8 cellular contexts compared by ENCODE assay signal in genomic region chr16:5056347-5056746, GRCh38. TPM values are rescaled to one million over a fixed set of nuclear protein-coding genes. Genes with fewer than 3 reads are reported as not detected.
DNase-seq lines count a peak whose midpoint lies in the region; ATAC-seq and TF ChIP-seq lines count a peak whose summit lies in the region.

No MANE protein-coding gene starts in this region.

- no peaks in the 10 kb centered on the region for H3K79me2 ChIP-seq in SK-N-SH (ENCODE audit: insufficient read depth)

- H2AFZ ChIP-seq in SK-N-SH (ENCODE audit: low read depth): no peak overlapping the region

- no peaks in the 10 kb centered on the region for H3F3A ChIP-seq in SK-N-SH (replicated peaks; ENCODE audit: insufficient read depth)

- no peak for TF ChIP-seq EP300 in SK-N-SH (IDR thresholded peaks at IDR 0.05; ENCODE audit: borderline replicate concordance in 1 of 2, low read depth in 1 of 2, low read length in 1 of 2)

- peaks cover 6% of the 10 kb centered on the region for H3K27me3 Mint-ChIP-seq in chondrocyte (ENCODE audit: low read depth)

- H3K9ac ChIP-seq in SK-N-SH: no peak overlapping the region

- H3K27me3 ChIP-seq in SK-N-SH (ENCODE audit: insufficient read depth): peaks cover 6% of the 10 kb centered on the region

- H3K4me2 ChIP-seq in SK-N-SH: no peak overlapping the region

- CTCF ChIA-PET in SK-N-SH (lab: Yijun Ruan, JAX): interaction anchor here (0.7 to 2.3 kb wide), 11 partner anchors 8 to 113 kb away, joined by 3 to 13 read pairs (median 3); partner anchors contain the start of genes C16orf89 and NAGPA

- H3K27ac Mint-ChIP-seq in chondrocyte (ENCODE audit: unreplicated experiment): no peak overlapping the region

- no peaks in the 10 kb centered on the region for H3K9me2 ChIP-seq in SK-N-SH

- H3K9me3 ChIP-seq in SK-N-SH: no peaks in the 10 kb centered on the region

- H3K27ac ChIP-seq in SK-N-SH (ENCODE audit: low read depth in 2 of 2, low read length in 1 of 2): no peak overlapping the region

- H3K4me3 ChIP-seq in SK-N-SH (ENCODE audit: low read depth in 2 of 2, low read length in 1 of 2) (no peak overlapping the region; a peak in 1 of 4 replicates), retinal pigment epithelial cell (ENCODE audit: low read length) (no peak overlapping the region)

- no peak overlapping the region for H3K4me3 Mint-ChIP-seq in chondrocyte (ENCODE audit: unreplicated experiment)

- no peaks in the 10 kb centered on the region for H3K36me3 Mint-ChIP-seq in chondrocyte (ENCODE audit: low read depth)

- H3K4me1 ChIP-seq in SK-N-SH (ENCODE audit: control insufficient read depth in 1 of 2, insufficient read depth in 2 of 2, low read depth in 1 of 2, low read length in 1 of 2): no peaks in the 10 kb centered on the region

- H3K4me1 Mint-ChIP-seq in chondrocyte (ENCODE audit: low read depth): peaks cover 2% of the 10 kb centered on the region

- peak; percentile 57 for TF ChIP-seq RAD21 in SK-N-SH (IDR thresholded peaks at IDR 0.05; ENCODE audit: low read length)

- H3K9me3 Mint-ChIP-seq in chondrocyte (ENCODE audit: low read depth): no peaks in the 10 kb centered on the region

- DNase-seq in CD1c-positive myeloid dendritic cell (ENCODE audit: extremely low spot score): peak; percentile 57
- DNase-seq in SK-N-SH: peak; percentile 71
- peak; percentile 79 for DNase-seq in chondrocyte (ENCODE audit: low spot score)
- DNase-seq in retinal pigment epithelial cell (ENCODE audit: low read depth): no peak
- DNase-seq in H4 (ENCODE audit: low spot score): no peak
- no peak for DNase-seq in RKO (ENCODE audit: low spot score)
- no peak for DNase-seq in NCI-H2196 treated with DMSO at 0.1 percent for 48 hours (lab: John Stamatoyannopoulos, UW; ENCODE audit: unreplicated experiment)

- 33% methylated on average over 11 of the region's 11 CpGs for WGBS in SK-N-SH (ENCODE audit: low lambda C conversion rate)

- POLR2A ChIA-PET in SK-N-SH (lab: Yijun Ruan, JAX): interaction anchor here (1.1 kb wide), 1 partner anchor 28 kb away, joined by 3 read pairs; no protein-coding TSS in a partner anchor

- peak; percentile 35 for TF ChIP-seq CTCF in SK-N-SH (IDR thresholded peaks at IDR 0.05)
- peak; percentile 62 for TF ChIP-seq CTCF in chondrocyte (IDR thresholded peaks at IDR 0.05)
- TF ChIP-seq CTCF in retinal pigment epithelial cell (conservative IDR thresholded peaks at IDR 0.05; ENCODE audit: low read depth, low read length): peak; percentile 55

- H4K20me1 ChIP-seq in SK-N-SH (ENCODE audit: insufficient read depth): no peaks in the 10 kb centered on the region

- ATAC-seq in GM21576 (IDR thresholded peaks at IDR 0.05; ENCODE audit: unreplicated experiment): peak; percentile 50

- no peaks in the 10 kb centered on the region for H3K36me3 ChIP-seq in SK-N-SH (replicated peaks in 1 of 2; ENCODE audit: control insufficient read depth in 1 of 2, insufficient read depth in 2 of 2, low read length in 1 of 2)

TF ChIP-seq in SK-N-SH, 30 proteins besides CTCF, POLR2A, EP300 and RAD21:
- TF ChIP-seq MEF2A (IDR thresholded peaks at IDR 0.05; ENCODE audit: borderline replicate concordance, low read depth) (no peak), TEAD4 (IDR thresholded peaks at IDR 0.05; ENCODE audit: borderline replicate concordance, insufficient read depth) (no peak), TCF12 (IDR thresholded peaks at IDR 0.05) (no peak), CHD2 (IDR thresholded peaks at IDR 0.05; ENCODE audit: low read length, partially characterized antibody) (no peak), RXRA (IDR thresholded peaks at IDR 0.05; ENCODE audit: borderline replicate concordance, low read depth) (no peak), EZH2phosphoT487 (IDR thresholded peaks at IDR 0.05; ENCODE audit: borderline replicate concordance, low read depth) (no peak), FOXM1 (IDR thresholded peaks at IDR 0.05; ENCODE audit: low read depth) (no peak), RCOR1 (IDR thresholded peaks at IDR 0.05; ENCODE audit: low read length) (no peak)
- TF ChIP-seq, protein P1, sequence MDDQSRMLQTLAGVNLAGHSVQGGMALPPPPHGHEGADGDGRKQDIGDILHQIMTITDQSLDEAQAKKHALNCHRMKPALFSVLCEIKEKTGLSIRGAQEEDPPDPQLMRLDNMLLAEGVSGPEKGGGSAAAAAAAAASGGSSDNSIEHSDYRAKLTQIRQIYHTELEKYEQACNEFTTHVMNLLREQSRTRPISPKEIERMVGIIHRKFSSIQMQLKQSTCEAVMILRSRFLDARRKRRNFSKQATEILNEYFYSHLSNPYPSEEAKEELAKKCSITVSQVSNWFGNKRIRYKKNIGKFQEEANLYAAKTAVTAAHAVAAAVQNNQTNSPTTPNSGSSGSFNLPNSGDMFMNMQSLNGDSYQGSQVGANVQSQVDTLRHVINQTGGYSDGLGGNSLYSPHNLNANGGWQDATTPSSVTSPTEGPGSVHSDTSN (IDR thresholded peaks at IDR 0.05): no peak
- TF ChIP-seq, protein P2, sequence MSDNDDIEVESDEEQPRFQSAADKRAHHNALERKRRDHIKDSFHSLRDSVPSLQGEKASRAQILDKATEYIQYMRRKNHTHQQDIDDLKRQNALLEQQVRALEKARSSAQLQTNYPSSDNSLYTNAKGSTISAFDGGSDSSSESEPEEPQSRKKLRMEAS (IDR thresholded peaks at IDR 0.05; ENCODE audit: low read depth): no peak

RNA-seq across cellular contexts. Expression of gene C16orf89, which starts 9.4 kb away (rescaled TPM):
- polyA plus RNA-seq in SK-N-SH (2012; rRNA removed): 0.18 TPM in 1 of 2 replicates, not detected in the other
- polyA plus RNA-seq in SK-N-SH (2012; cell fraction: cytosol; rRNA removed): 0.07 TPM in 1 of 2 replicates, not detected in the other
- polyA plus RNA-seq in SK-N-SH (2012; cell fraction: nucleus; rRNA removed): 0.04 TPM in 1 of 2 replicates, not detected in the other
- total RNA-seq in chondrocyte: not detected in 3 replicates
- total RNA-seq in H4 (2014; rRNA removed; shearing (Covaris generic)): 1.0 and 3.6 TPM in 2 replicates

RNA-seq across cellular contexts. Expression of gene ALG1, which starts 15.3 kb away (rescaled TPM):
- polyA plus RNA-seq in SK-N-SH (2012; rRNA removed): 27.0 and 32.2 TPM in 2 replicates
- polyA plus RNA-seq in SK-N-SH (2012; cell fraction: cytosol; rRNA removed): 17.3 and 21.9 TPM in 2 replicates
- polyA plus RNA-seq in SK-N-SH (2012; cell fraction: nucleus; rRNA removed): 24.4 and 24.7 TPM in 2 replicates
- total RNA-seq in chondrocyte: 31.6 to 35.7 TPM (median 32.2 TPM) in 3 replicates
- 12.0 and 14.9 TPM in 2 replicates for total RNA-seq in H4 (2014; rRNA removed; shearing (Covaris generic))

RNA-seq across cellular contexts. Expression of gene NAGPA, which starts 22.6 kb away (rescaled TPM):
- polyA plus RNA-seq in SK-N-SH (2012; rRNA removed): 15.5 and 16.5 TPM in 2 replicates
- polyA plus RNA-seq in SK-N-SH (2012; cell fraction: cytosol; rRNA removed): 6.7 and 12.7 TPM in 2 replicates
- 37.6 and 45.0 TPM in 2 replicates for polyA plus RNA-seq in SK-N-SH (2012; cell fraction: nucleus; rRNA removed)
- 10.1 to 11.8 TPM (median 11.3 TPM) in 3 replicates for total RNA-seq in chondrocyte
- total RNA-seq in H4 (2014; rRNA removed; shearing (Covaris generic)): 17.0 and 41.5 TPM in 2 replicates

RNA-seq across cellular contexts. Expression of gene EEF2KMT, which starts 41.2 kb away (rescaled TPM):
- polyA plus RNA-seq in SK-N-SH (2012; rRNA removed): 12.5 and 12.9 TPM in 2 replicates
- polyA plus RNA-seq in SK-N-SH (2012; cell fraction: cytosol; rRNA removed): 5.7 and 8.3 TPM in 2 replicates
- polyA plus RNA-seq in SK-N-SH (2012; cell fraction: nucleus; rRNA removed): 18.1 and 19.8 TPM in 2 replicates
- 8.7 to 11.9 TPM (median 10.7 TPM) in 3 replicates for total RNA-seq in chondrocyte
- total RNA-seq in H4 (2014; rRNA removed; shearing (Covaris generic)): 10.5 and 16.6 TPM in 2 replicates

Comparison
In these comparisons a context has a peak if more than half of its experiments do, and no peak if none do; other contexts are left out.
1. DNase-seq: peak in CD1c-positive myeloid dendritic cell (single experiment), SK-N-SH (single experiment) and chondrocyte (single experiment); none in retinal pigment epithelial cell (single experiment), H4 (single experiment), RKO (single experiment) and NCI-H2196 treated with DMSO at 0.1 percent for 48 hours (single experiment).
2. Peak in every context shown above with its lines, with median percentiles within 50 percentile points of each other: CTCF ChIP-seq.